In genomic region chr1:66628951-66629350, GRCh38 we compare ENCODE assay signal across 21 cellular contexts.
A peak's percentile ranks its signal among the peaks of the same experiment; 100 is the strongest.
DNase-seq lines count a peak whose midpoint lies in the region; ATAC-seq, FAIRE-seq and TF ChIP-seq lines count a peak whose summit lies in the region.
"Had no signal": no experiment of that assay in that cellular context is flagged by ENCODE, and none has a peak within 500 bp of the region (broad histone marks: within the 10 kb centered on the region; RNA-seq: fewer than 3 reads in every experiment).

No MANE protein-coding gene starts in this region.

- peaks cover 7% of the 10 kb centered on the region for H3K27me3 Mint-ChIP-seq in nephron (ENCODE audit: low read depth)
- H3K27me3 Mint-ChIP-seq: CD4-positive, CD25-positive, alpha-beta regulatory T cell had no signal

- no peak for ATAC-seq in HG03097 (IDR thresholded peaks at IDR 0.05; ENCODE audit: low FRiP score, unreplicated experiment)
- ATAC-seq: CD8-positive, alpha-beta T cell; GM12878 had no signal

- H3K4me1 Mint-ChIP-seq in nephron: peaks cover 48% of the 10 kb centered on the region
- H3K4me1 Mint-ChIP-seq: B cell; CD4-positive, CD25-positive, alpha-beta regulatory T cell had no signal

- FAIRE-seq in islet of Langerhans (lab: Jason Lieb, UNC): peak; percentile 75
- FAIRE-seq: A204.1, GM12878, GM19239, H54 had no signal

- H3K27ac Mint-ChIP-seq in nephron: peak overlapping the region; percentile 51 to 85 (median 69)
- H3K27ac Mint-ChIP-seq: B cell; CD4-positive, CD25-positive, alpha-beta regulatory T cell; CD8-positive, alpha-beta T cell; HFFc6 had no signal

- TF ChIP-seq CTCF in nephron (IDR thresholded peaks at IDR 0.05; ENCODE audit: unreplicated experiment in 3 of 3): no peak

- H3K4me3 Mint-ChIP-seq in nephron: no peak overlapping the region
- H3K4me3 Mint-ChIP-seq: B cell; CD4-positive, CD25-positive, alpha-beta regulatory T cell; CD8-positive, alpha-beta T cell; HFFc6 had no signal

- DNase-seq in DMS153 (lab: John Stamatoyannopoulos, UW): peak; percentile 30
- no peak for DNase-seq in DMS153 treated with DMSO at 0.1 percent for 48 hours (lab: John Stamatoyannopoulos, UW; ENCODE audit: unreplicated experiment)
- peak; percentile 12 for DNase-seq in NCI-H748 (lab: John Stamatoyannopoulos, UW; ENCODE audit: unreplicated experiment)
- DNase-seq in NCI-H748 treated with DMSO at 0.1 percent for 48 hours (lab: John Stamatoyannopoulos, UW): no peak
- DNase-seq in NCI-H1417 treated with DMSO at 0.1 percent for 48 hours (lab: John Stamatoyannopoulos, UW): no peak
- DNase-seq: Caco-2; CD4-positive, CD25-positive, alpha-beta regulatory T cell; CD8-positive, alpha-beta T cell; DMS79; EL; GDM1; GOT3; HFFc6 had no signal

- H3K36me3 Mint-ChIP-seq in nephron (ENCODE audit: low read depth): no peaks in the 10 kb centered on the region
- H3K36me3 Mint-ChIP-seq: CD4-positive, CD25-positive, alpha-beta regulatory T cell; CD8-positive, alpha-beta T cell had no signal

- no peaks in the 10 kb centered on the region for H3K9me3 Mint-ChIP-seq in nephron
- H3K9me3 Mint-ChIP-seq: CD8-positive, alpha-beta T cell; HFFc6 had no signal

Comparison
In these comparisons a context has a peak if more than half of its experiments do, and no peak if none do; other contexts are left out.
1. DNase-seq: peak in DMS153 (single experiment) and NCI-H748 (single experiment); none in DMS153 treated with DMSO at 0.1 percent for 48 hours (single experiment), NCI-H748 treated with DMSO at 0.1 percent for 48 hours (single experiment) and NCI-H1417 treated with DMSO at 0.1 percent for 48 hours (single experiment).